ENCODE assay signal across 29 cellular contexts in genomic region chr15:79831635-79832034, GRCh38.
"Had no signal": no experiment of that assay in that cellular context is flagged by ENCODE, and none has a peak within 500 bp of the region (broad histone marks: within the 10 kb centered on the region; RNA-seq: fewer than 3 reads in every experiment).

No MANE protein-coding gene starts in this region.

- DNase-seq: activated CD4-positive, alpha-beta memory T cell treated with anti-CD3 and anti-CD28 coated beads for 36 hours; activated CD4-positive, alpha-beta T cell treated with anti-CD3 and anti-CD28 coated beads for 36 hours; activated CD4-positive, alpha-beta T cell treated with anti-CD3 and anti-CD28 coated beads, Interleukin-2, amount 10 ng/mL, durations not matched to agents 24 days and 14 days; activated CD4-positive, CD25-positive, alpha-beta regulatory T cell; activated CD4-positive, CD25-positive, alpha-beta regulatory T cell treated with anti-CD3 and anti-CD28 coated beads, Interleukin-2, amount 50 U/mL, for 72 hours; activated CD8-positive, alpha-beta memory T cell treated with anti-CD3 and anti-CD28 coated beads, Interleukin-2, amount 10 ng/mL, durations not matched to agents 7 days and 5 days; activated CD8-positive, alpha-beta memory T cell treated with anti-CD3 and anti-CD28 coated beads, Interleukin-2, amount 50 U/mL, for 4 hours; activated CD8-positive, alpha-beta T cell treated with anti-CD3 and anti-CD28 coated beads, Interleukin-2, amount 10 ng/mL, durations not matched to agents 7 days and 5 days; activated gamma-delta T cell; activated naive CD4-positive, alpha-beta T cell; activated naive CD4-positive, alpha-beta T cell treated with anti-CD3 and anti-CD28 coated beads, Interleukin-2, amount 10 ng/mL, durations not matched to agents 7 days and 5 days; activated naive CD8-positive, alpha-beta T cell treated with anti-CD3 and anti-CD28 coated beads, Interleukin-2, amount 10 ng/mL, durations not matched to agents 7 days and 5 days; activated T-cell treated with anti-CD3 and anti-CD28 coated beads, Interleukin-2, amount 50 U/mL, for 1 hour; activated T-cell treated with anti-CD3 and anti-CD28 coated beads, Interleukin-2, amount 50 U/mL, for 48 hours; central memory CD4-positive, alpha-beta T cell; dorsolateral prefrontal cortex; effector memory CD8-positive, alpha-beta T cell; erythroblast; foreskin keratinocyte had no signal

- H3K27me3 ChIP-seq: ascending aorta, breast epithelium, cardiac muscle cell, dorsolateral prefrontal cortex, esophagus muscularis mucosa, foreskin keratinocyte, gastroesophageal sphincter had no signal

- H3K4me3 Mint-ChIP-seq: activated CD4-positive, alpha-beta memory T cell treated with anti-CD3 and anti-CD28 coated beads for 36 hours; activated CD4-positive, alpha-beta T cell treated with anti-CD3 and anti-CD28 coated beads for 36 hours; activated CD4-positive, alpha-beta T cell treated with anti-CD3 and anti-CD28 coated beads, Interleukin-2, amount 10 ng/mL, durations not matched to agents 24 days and 14 days; activated CD8-positive, alpha-beta memory T cell treated with anti-CD3 and anti-CD28 coated beads, Interleukin-2, amount 10 ng/mL, durations not matched to agents 7 days and 5 days; activated CD8-positive, alpha-beta T cell treated with anti-CD3 and anti-CD28 coated beads, Interleukin-2, amount 10 ng/mL, durations not matched to agents 7 days and 5 days; activated naive CD4-positive, alpha-beta T cell treated with anti-CD3 and anti-CD28 coated beads, Interleukin-2, amount 10 ng/mL, durations not matched to agents 7 days and 5 days; activated naive CD8-positive, alpha-beta T cell treated with anti-CD3 and anti-CD28 coated beads, Interleukin-2, amount 10 ng/mL, durations not matched to agents 7 days and 5 days; activated T-helper 1 cell treated with anti-CD3 and anti-CD28 coated beads, Interleukin-12 subunit alpha, Interleukin-12 subunit beta, Interleukin-2, Interleukin-4 antibody, amounts not matched to agents 30 ng/mL and 10 ng/mL and 1 ng/mL, durations not matched to agents 14 hours and 24 hours and 36 hours; brain; dendritic cell treated with granulocyte-macrophage colony-stimulating factor and Interleukin-4, amounts not matched to agents 40 ng/mL and 50 ng/mL, for 4 days; effector memory CD8-positive, alpha-beta T cell had no signal

- H3K4me1 ChIP-seq: ascending aorta, breast epithelium, esophagus muscularis mucosa, foreskin keratinocyte, gastroesophageal sphincter had no signal

- H3K27me3 Mint-ChIP-seq: activated CD4-positive, alpha-beta memory T cell treated with anti-CD3 and anti-CD28 coated beads for 36 hours; activated CD4-positive, alpha-beta T cell treated with anti-CD3 and anti-CD28 coated beads for 36 hours; activated CD4-positive, alpha-beta T cell treated with anti-CD3 and anti-CD28 coated beads, Interleukin-2, amount 10 ng/mL, durations not matched to agents 24 days and 14 days; activated CD8-positive, alpha-beta memory T cell treated with anti-CD3 and anti-CD28 coated beads, Interleukin-2, amount 10 ng/mL, durations not matched to agents 7 days and 5 days; activated naive CD4-positive, alpha-beta T cell treated with anti-CD3 and anti-CD28 coated beads, Interleukin-2, amount 10 ng/mL, durations not matched to agents 7 days and 5 days; activated naive CD8-positive, alpha-beta T cell treated with anti-CD3 and anti-CD28 coated beads, Interleukin-2, amount 10 ng/mL, durations not matched to agents 7 days and 5 days; brain; dendritic cell treated with granulocyte-macrophage colony-stimulating factor and Interleukin-4, amounts not matched to agents 40 ng/mL and 50 ng/mL, for 4 days; effector memory CD8-positive, alpha-beta T cell had no signal

- H3K4me1 Mint-ChIP-seq: brain had no signal

- H3K9me3 Mint-ChIP-seq: activated naive CD4-positive, alpha-beta T cell treated with anti-CD3 and anti-CD28 coated beads, Interleukin-2, amount 10 ng/mL, durations not matched to agents 7 days and 5 days; activated naive CD4-positive, alpha-beta T cell treated with anti-CD3 and anti-CD28 coated beads, Interleukin-2, amount 50 U/mL, for 72 hours; activated T-helper 1 cell treated with anti-CD3 and anti-CD28 coated beads, Interleukin-12 subunit alpha, Interleukin-12 subunit beta, Interleukin-2, Interleukin-4 antibody, amounts not matched to agents 30 ng/mL and 10 ng/mL and 1 ng/mL, durations not matched to agents 14 hours and 24 hours and 36 hours; dendritic cell treated with granulocyte-macrophage colony-stimulating factor and Interleukin-4, amounts not matched to agents 40 ng/mL and 50 ng/mL, for 4 days; effector memory CD8-positive, alpha-beta T cell had no signal

- H3K36me3 ChIP-seq: breast epithelium, cardiac muscle cell, esophagus muscularis mucosa had no signal

- H3K4me3 ChIP-seq: ascending aorta, breast epithelium, cardiac muscle cell, coronary artery, dorsolateral prefrontal cortex, esophagus muscularis mucosa, gastroesophageal sphincter had no signal

- H3K27ac ChIP-seq: ascending aorta, breast epithelium, cardiac muscle cell, coronary artery, dorsolateral prefrontal cortex, esophagus muscularis mucosa, foreskin keratinocyte, gastroesophageal sphincter had no signal

- ATAC-seq: activated CD4-positive, alpha-beta T cell treated with anti-CD3 and anti-CD28 coated beads for 36 hours; activated CD8-positive, alpha-beta memory T cell treated with anti-CD3 and anti-CD28 coated beads, Interleukin-2, amount 10 ng/mL, durations not matched to agents 7 days and 5 days; activated CD8-positive, alpha-beta T cell treated with anti-CD3 and anti-CD28 coated beads, Interleukin-2, amount 10 ng/mL, durations not matched to agents 7 days and 5 days; activated naive CD4-positive, alpha-beta T cell treated with anti-CD3 and anti-CD28 coated beads, Interleukin-2, amount 50 U/mL, for 72 hours; effector memory CD8-positive, alpha-beta T cell; foreskin keratinocyte; gastroesophageal sphincter had no signal

- H3K27ac Mint-ChIP-seq: activated CD4-positive, alpha-beta memory T cell treated with anti-CD3 and anti-CD28 coated beads for 36 hours; activated CD4-positive, alpha-beta T cell treated with anti-CD3 and anti-CD28 coated beads for 36 hours; activated CD4-positive, alpha-beta T cell treated with anti-CD3 and anti-CD28 coated beads, Interleukin-2, amount 10 ng/mL, durations not matched to agents 24 days and 14 days; activated CD8-positive, alpha-beta memory T cell treated with anti-CD3 and anti-CD28 coated beads, Interleukin-2, amount 10 ng/mL, durations not matched to agents 7 days and 5 days; activated naive CD4-positive, alpha-beta T cell treated with anti-CD3 and anti-CD28 coated beads, Interleukin-2, amount 10 ng/mL, durations not matched to agents 7 days and 5 days; activated naive CD8-positive, alpha-beta T cell treated with anti-CD3 and anti-CD28 coated beads, Interleukin-2, amount 10 ng/mL, durations not matched to agents 7 days and 5 days; activated T-helper 1 cell treated with anti-CD3 and anti-CD28 coated beads, Interleukin-12 subunit alpha, Interleukin-12 subunit beta, Interleukin-2, Interleukin-4 antibody, amounts not matched to agents 30 ng/mL and 10 ng/mL and 1 ng/mL, durations not matched to agents 14 hours and 24 hours and 36 hours; brain; dendritic cell treated with granulocyte-macrophage colony-stimulating factor and Interleukin-4, amounts not matched to agents 40 ng/mL and 50 ng/mL, for 4 days had no signal

- H3K9me3 ChIP-seq: ascending aorta, breast epithelium, esophagus muscularis mucosa, gastroesophageal sphincter had no signal
